ENCODE assay signal across 15 cellular contexts in genomic region chr1:77548285-77548684, GRCh38.
A peak's percentile ranks its signal among the peaks of the same experiment; 100 is the strongest.
DNase-seq lines count a peak whose midpoint lies in the region; ATAC-seq and TF ChIP-seq lines count a peak whose summit lies in the region.
"Had no signal": no experiment of that assay in that cellular context is flagged by ENCODE, and none has a peak within 500 bp of the region (broad histone marks: within the 10 kb centered on the region; RNA-seq: fewer than 3 reads in every experiment).

No MANE protein-coding gene starts in this region.

- H3K4me3 ChIP-seq in cardiac muscle cell = no peak overlapping the region
- H3K4me3 ChIP-seq in heart right ventricle = no peak overlapping the region
- no peak overlapping the region for H3K4me3 ChIP-seq in tibial artery

- H3K27ac ChIP-seq in cardiac muscle cell (peak overlapping the region; percentile 3), heart right ventricle (no peak overlapping the region), tibial artery (no peak overlapping the region), substantia nigra (ENCODE audit: low read depth, low read length, poor library complexity, severe bottlenecking) (no peak overlapping the region)

- TF ChIP-seq CTCF in cardiac muscle cell (IDR thresholded peaks at IDR 0.05; ENCODE audit: low read depth, low read length) (no peak), heart right ventricle (IDR thresholded peaks at IDR 0.05) (no peak), tibial artery (IDR thresholded peaks at IDR 0.05) (no peak)

- H3K9me3 ChIP-seq in cardiac muscle cell (ENCODE audit: low read depth) = no peaks in the 10 kb centered on the region
- no peaks in the 10 kb centered on the region for H3K9me3 ChIP-seq in heart right ventricle
- no peaks in the 10 kb centered on the region for H3K9me3 ChIP-seq in tibial artery

- DNase-seq in cardiac muscle cell (ENCODE audit: low read depth in 1 of 2, low spot score in 1 of 2) (no peak), left cardiac atrium (no peak), NCI-H69 (lab: John Stamatoyannopoulos, UW) (peak; percentile 33), heart right ventricle (peak in 1 of 2 donors; percentile 18), sciatic nerve (ENCODE audit: low spot score) (no peak), tibial artery (no peak), substantia nigra (lab: John Stamatoyannopoulos, UW) (no peak)
- DNase-seq: CD8-positive, alpha-beta T cell; COR-L47; DMS153; DMS79 treated with DMSO at 0.1 percent for 48 hours; EL; GOT3; H9 had no signal

- ATAC-seq in left cardiac atrium (no peak), heart right ventricle (peak in 5 of 8 donors; percentile 51 to 83 (median 71)), sciatic nerve (no peak)
- ATAC-seq: CD8-positive, alpha-beta T cell; HepG2 had no signal

- H3K27me3 ChIP-seq in cardiac muscle cell (no peaks in the 10 kb centered on the region), heart right ventricle (no peaks in the 10 kb centered on the region), tibial artery (no peaks in the 10 kb centered on the region)

- H3K36me3 ChIP-seq in cardiac muscle cell (no peaks in the 10 kb centered on the region), heart right ventricle (no peaks in the 10 kb centered on the region), tibial artery (no peaks in the 10 kb centered on the region)

- peaks cover 35% of the 10 kb centered on the region for H3K4me1 ChIP-seq in cardiac muscle cell (ENCODE audit: low read depth)
- peaks cover 0 to 19% (median 3%) of the 10 kb centered on the region in 9 donors for H3K4me1 ChIP-seq in heart right ventricle
- H3K4me1 ChIP-seq in tibial artery = peaks cover 0 to 12% (median 1%) of the 10 kb centered on the region in 4 donors

- 45 to 48% methylated on average over 3 of the region's 3 CpGs for whole genome bisulfite sequencing in heart right ventricle, 2 donors

- intact Hi-C loops in left cardiac atrium (cut with DNase I) (no loop called here), heart right ventricle (cut with DNase I) (no loop called here), sciatic nerve (cut with DNase I) (no loop called here), tibial artery (cut with DNase I; ENCODE audit: low total_unique reads) (no loop called here)

Comparison
In these comparisons a context has a peak if more than half of its experiments do, and no peak if none do; other contexts are left out.
1. ATAC-seq: peak in heart right ventricle (5 of 8); none in left cardiac atrium (0 of 2) and sciatic nerve (single experiment).